In the genomic region with DNA sequence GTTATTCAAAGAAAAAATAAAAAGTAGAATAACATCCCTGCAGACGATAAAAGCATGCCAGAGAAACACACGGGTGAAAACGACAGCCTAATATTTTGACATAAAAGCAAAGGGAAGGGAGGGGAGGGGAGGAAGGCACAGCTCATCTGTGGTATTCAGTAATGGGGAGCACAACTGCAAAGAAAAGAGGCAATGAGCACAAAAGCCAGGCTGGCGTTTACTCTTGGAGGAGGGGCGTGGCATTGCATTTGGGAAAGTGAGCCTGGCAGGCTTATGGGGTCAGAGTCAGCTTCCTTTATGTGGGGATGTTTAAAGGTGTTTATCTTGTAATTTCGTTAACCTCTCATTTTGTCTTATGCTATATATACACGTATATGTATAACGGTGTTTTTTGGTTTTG, we compare ENCODE assay signal across 30 cellular contexts. TPM values are rescaled to one million over a fixed set of nuclear protein-coding genes. Genes with fewer than 3 reads are reported as not detected.
"Had no signal": no experiment of that assay in that cellular context is flagged by ENCODE, and none has a peak within 500 bp of the region (broad histone marks: within the 10 kb centered on the region; RNA-seq: fewer than 3 reads in every experiment).

No MANE protein-coding gene starts in this region.

- DNase-seq: activated CD4-positive, alpha-beta T cell treated with anti-CD3 and anti-CD28 coated beads, Interleukin-2, amount 10 ng/mL, durations not matched to agents 24 days and 14 days; activated CD4-positive, alpha-beta T cell treated with anti-CD3 and anti-CD28 coated beads, Interleukin-2, amount 50 U/mL, for 4 hours; activated CD8-positive, alpha-beta T cell treated with anti-CD3 and anti-CD28 coated beads for 36 hours; activated gamma-delta T cell treated with Interleukin-2 at 50 U/mL for 16 hours; activated naive CD4-positive, alpha-beta T cell treated with anti-CD3 and anti-CD28 coated beads, Interleukin-2, amount 10 ng/mL, durations not matched to agents 7 days and 5 days; activated naive CD8-positive, alpha-beta T cell treated with anti-CD3 and anti-CD28 coated beads, Interleukin-2, amount 50 U/mL, for 24 hours; activated T-cell treated with anti-CD3 and anti-CD28 coated beads for 4 hours; activated T-cell treated with anti-CD3 and anti-CD28 coated beads, Interleukin-2, amount 50 U/mL, for 4 hours; anterior cingulate cortex; caudate nucleus; cerebellar nuclear complex; Kasumi-1; KG1; MG63; NCI-H1092; NCI-H146; NCI-H187; NCI-H2171; NCI-H510A; NCI-H526; PC-9; Right ventricle myocardium superior; T1000; WERI-Rb-1 had no signal

- H3K36me3 ChIP-seq: MG63, WERI-Rb-1 had no signal

- H3K27ac Mint-ChIP-seq: activated CD4-positive, alpha-beta T cell treated with anti-CD3 and anti-CD28 coated beads, Interleukin-2, amount 10 ng/mL, durations not matched to agents 24 days and 14 days; activated CD8-positive, alpha-beta T cell treated with anti-CD3 and anti-CD28 coated beads for 36 hours; activated naive CD4-positive, alpha-beta T cell treated with anti-CD3 and anti-CD28 coated beads, Interleukin-2, amount 10 ng/mL, durations not matched to agents 7 days and 5 days; activated naive CD8-positive, alpha-beta T cell; activated naive CD8-positive, alpha-beta T cell treated with anti-CD3 and anti-CD28 coated beads, Interleukin-2, amount 50 U/mL, for 24 hours; activated T-helper 1 cell treated with anti-CD3 and anti-CD28 coated beads, Interleukin-12 subunit alpha, Interleukin-12 subunit beta, Interleukin-2, Interleukin-4 antibody, amounts not matched to agents 30 ng/mL and 10 ng/mL and 1 ng/mL, durations not matched to agents 14 hours and 24 hours and 36 hours; brain; IgD-negative memory B cell had no signal

- H3K4me1 Mint-ChIP-seq: activated CD4-positive, alpha-beta T cell treated with anti-CD3 and anti-CD28 coated beads, Interleukin-2, amount 10 ng/mL, durations not matched to agents 24 days and 14 days; activated naive CD4-positive, alpha-beta T cell treated with anti-CD3 and anti-CD28 coated beads, Interleukin-2, amount 10 ng/mL, durations not matched to agents 7 days and 5 days; activated naive CD8-positive, alpha-beta T cell treated with anti-CD3 and anti-CD28 coated beads, Interleukin-2, amount 50 U/mL, for 24 hours; IgD-negative memory B cell had no signal

- H3K36me3 Mint-ChIP-seq: activated naive CD4-positive, alpha-beta T cell treated with anti-CD3 and anti-CD28 coated beads, Interleukin-2, amount 10 ng/mL, durations not matched to agents 7 days and 5 days; activated naive CD8-positive, alpha-beta T cell; brain had no signal

- H3K27me3 Mint-ChIP-seq: activated naive CD4-positive, alpha-beta T cell treated with anti-CD3 and anti-CD28 coated beads, Interleukin-2, amount 10 ng/mL, durations not matched to agents 7 days and 5 days; activated naive CD8-positive, alpha-beta T cell; activated naive CD8-positive, alpha-beta T cell treated with anti-CD3 and anti-CD28 coated beads, Interleukin-2, amount 50 U/mL, for 24 hours; IgD-negative memory B cell had no signal

- H3K27ac ChIP-seq: PC-9, RWPE1, WERI-Rb-1 had no signal

- H3K9me3 Mint-ChIP-seq: activated CD4-positive, alpha-beta T cell treated with anti-CD3 and anti-CD28 coated beads, Interleukin-2, amount 10 ng/mL, durations not matched to agents 24 days and 14 days; activated naive CD4-positive, alpha-beta T cell treated with anti-CD3 and anti-CD28 coated beads, Interleukin-2, amount 10 ng/mL, durations not matched to agents 7 days and 5 days; activated naive CD8-positive, alpha-beta T cell treated with anti-CD3 and anti-CD28 coated beads, Interleukin-2, amount 50 U/mL, for 24 hours; activated T-cell treated with anti-CD3 and anti-CD28 coated beads, Interleukin-2, amount 50 U/mL, for 4 hours; activated T-helper 1 cell treated with anti-CD3 and anti-CD28 coated beads, Interleukin-12 subunit alpha, Interleukin-12 subunit beta, Interleukin-2, Interleukin-4 antibody, amounts not matched to agents 30 ng/mL and 10 ng/mL and 1 ng/mL, durations not matched to agents 14 hours and 24 hours and 36 hours; IgD-negative memory B cell had no signal

- H3K27me3 ChIP-seq: MG63 had no signal

- ATAC-seq: activated CD8-positive, alpha-beta T cell treated with anti-CD3 and anti-CD28 coated beads for 36 hours; activated naive CD8-positive, alpha-beta T cell treated with anti-CD3 and anti-CD28 coated beads, Interleukin-2, amount 50 U/mL, for 24 hours; activated T-cell treated with anti-CD3 and anti-CD28 coated beads, Interleukin-2, amount 50 U/mL, for 4 hours had no signal

- H3K4me3 ChIP-seq: MG63, PC-9 had no signal

- H3K4me2 ChIP-seq: PC-9 had no signal

- H2AFZ ChIP-seq: PC-9 had no signal

- H3K4me3 Mint-ChIP-seq: activated CD4-positive, alpha-beta T cell treated with anti-CD3 and anti-CD28 coated beads, Interleukin-2, amount 10 ng/mL, durations not matched to agents 24 days and 14 days; activated CD8-positive, alpha-beta T cell treated with anti-CD3 and anti-CD28 coated beads for 36 hours; activated naive CD4-positive, alpha-beta T cell treated with anti-CD3 and anti-CD28 coated beads, Interleukin-2, amount 10 ng/mL, durations not matched to agents 7 days and 5 days; activated naive CD8-positive, alpha-beta T cell; activated naive CD8-positive, alpha-beta T cell treated with anti-CD3 and anti-CD28 coated beads, Interleukin-2, amount 50 U/mL, for 24 hours; activated T-cell treated with anti-CD3 and anti-CD28 coated beads, Interleukin-2, amount 50 U/mL, for 4 hours; activated T-helper 1 cell treated with anti-CD3 and anti-CD28 coated beads, Interleukin-12 subunit alpha, Interleukin-12 subunit beta, Interleukin-2, Interleukin-4 antibody, amounts not matched to agents 30 ng/mL and 10 ng/mL and 1 ng/mL, durations not matched to agents 14 hours and 24 hours and 36 hours; brain; IgD-negative memory B cell had no signal

RNA-seq across cellular contexts. Expression of gene STEAP3, which starts 53.2 kb away (rescaled TPM):
- total RNA-seq: OCI-LY7 had no signal
